Comparison of ENCODE assay signal across 1 cellular context in the genomic region with DNA sequence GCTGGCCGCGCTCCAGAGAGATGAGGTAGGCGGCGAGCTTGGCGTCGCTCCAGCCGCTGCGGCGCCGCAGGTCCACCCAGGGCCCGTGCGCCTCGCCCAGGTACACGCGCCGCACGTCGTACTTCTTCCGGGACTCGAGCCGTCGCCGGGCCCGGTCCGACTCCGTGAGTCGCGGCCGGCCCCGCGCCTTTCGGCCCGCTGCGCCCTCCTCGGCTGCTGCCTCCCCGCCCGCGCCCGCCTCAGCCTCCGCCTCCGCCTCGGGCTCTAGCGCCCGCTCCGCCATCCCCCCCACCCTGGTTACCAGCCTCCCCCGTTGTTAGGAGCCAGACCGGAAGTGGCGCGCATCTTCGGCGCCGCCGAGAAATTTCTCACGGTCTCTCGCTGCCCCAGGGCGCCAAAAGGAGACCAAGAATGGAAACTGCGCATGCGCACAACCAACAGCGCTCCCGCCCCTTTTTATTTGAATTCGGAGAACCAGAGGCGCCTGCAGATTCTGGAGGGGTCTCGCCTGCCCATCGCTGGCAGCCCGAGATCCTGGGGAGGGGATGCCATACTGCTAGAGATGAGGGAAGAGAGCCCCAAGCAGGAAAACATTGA.
TF ChIP-seq lines count a peak whose summit lies in the region.

Gene ZNF653, minus strand, starts transcription at position 336 of the 597 bp plus-strand sequence. Its CDS starts 53 bp downstream, at position 283.

TF ChIP-seq in HCT116, 20 proteins besides CTCF, POLR2A, EP300 and RAD21 (continued from another document):
- peak; percentile 59 for TF ChIP-seq ZBTB33 (IDR thresholded peaks at IDR 0.05; ENCODE audit: extremely low read depth, insufficient replicate concordance, low read length)
- no peak for TF ChIP-seq FOSL1 (IDR thresholded peaks at IDR 0.05; ENCODE audit: low read depth)
- TF ChIP-seq YY1 (IDR thresholded peaks at IDR 0.05; ENCODE audit: extremely low read depth, insufficient replicate concordance, low read depth, low read length): no peak
- peak; percentile 89 for TF ChIP-seq SRF (IDR thresholded peaks at IDR 0.05; ENCODE audit: low read depth)
TF ChIP-seq in HCT116: peak in this region for 5.
